Comparison of ENCODE assay signal across 1 cellular context in the genomic region with DNA sequence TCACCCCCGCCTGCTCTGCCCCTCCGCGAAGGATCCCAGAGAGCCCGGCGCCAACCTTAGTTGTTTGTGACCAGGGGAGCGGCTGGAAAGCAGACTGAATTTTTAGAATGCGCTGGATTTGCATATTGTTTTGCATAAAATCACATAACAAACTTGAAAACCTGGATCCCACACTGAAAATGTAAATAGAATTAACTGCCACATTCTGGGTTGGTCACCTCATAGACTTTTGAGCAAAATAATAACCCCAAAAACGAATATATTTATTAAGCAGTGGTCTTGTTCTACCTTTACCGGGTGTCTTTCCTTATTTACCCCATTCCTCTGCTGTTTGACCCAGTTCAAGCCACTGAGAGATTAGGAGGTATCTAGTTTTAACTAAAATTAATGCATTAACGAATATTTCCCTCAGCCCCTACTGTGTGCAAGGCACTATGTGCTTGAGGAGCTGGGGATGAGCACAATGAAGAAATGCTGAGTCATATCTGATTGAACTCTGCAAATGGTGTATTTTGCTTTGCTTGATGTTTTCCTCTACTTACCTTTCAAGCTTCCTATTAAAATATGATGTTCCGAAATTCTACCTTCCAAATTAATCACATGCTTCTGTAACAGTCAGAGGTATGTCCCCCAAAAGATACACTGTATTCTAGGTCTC.
TF ChIP-seq lines count a peak whose summit lies in the region.

No MANE protein-coding gene starts in this region.

TF ChIP-seq in HepG2, 621 proteins besides CTCF, POLR2A, EP300 and RAD21 (continued from another document and continues in another):
- TF ChIP-seq, protein P1, sequence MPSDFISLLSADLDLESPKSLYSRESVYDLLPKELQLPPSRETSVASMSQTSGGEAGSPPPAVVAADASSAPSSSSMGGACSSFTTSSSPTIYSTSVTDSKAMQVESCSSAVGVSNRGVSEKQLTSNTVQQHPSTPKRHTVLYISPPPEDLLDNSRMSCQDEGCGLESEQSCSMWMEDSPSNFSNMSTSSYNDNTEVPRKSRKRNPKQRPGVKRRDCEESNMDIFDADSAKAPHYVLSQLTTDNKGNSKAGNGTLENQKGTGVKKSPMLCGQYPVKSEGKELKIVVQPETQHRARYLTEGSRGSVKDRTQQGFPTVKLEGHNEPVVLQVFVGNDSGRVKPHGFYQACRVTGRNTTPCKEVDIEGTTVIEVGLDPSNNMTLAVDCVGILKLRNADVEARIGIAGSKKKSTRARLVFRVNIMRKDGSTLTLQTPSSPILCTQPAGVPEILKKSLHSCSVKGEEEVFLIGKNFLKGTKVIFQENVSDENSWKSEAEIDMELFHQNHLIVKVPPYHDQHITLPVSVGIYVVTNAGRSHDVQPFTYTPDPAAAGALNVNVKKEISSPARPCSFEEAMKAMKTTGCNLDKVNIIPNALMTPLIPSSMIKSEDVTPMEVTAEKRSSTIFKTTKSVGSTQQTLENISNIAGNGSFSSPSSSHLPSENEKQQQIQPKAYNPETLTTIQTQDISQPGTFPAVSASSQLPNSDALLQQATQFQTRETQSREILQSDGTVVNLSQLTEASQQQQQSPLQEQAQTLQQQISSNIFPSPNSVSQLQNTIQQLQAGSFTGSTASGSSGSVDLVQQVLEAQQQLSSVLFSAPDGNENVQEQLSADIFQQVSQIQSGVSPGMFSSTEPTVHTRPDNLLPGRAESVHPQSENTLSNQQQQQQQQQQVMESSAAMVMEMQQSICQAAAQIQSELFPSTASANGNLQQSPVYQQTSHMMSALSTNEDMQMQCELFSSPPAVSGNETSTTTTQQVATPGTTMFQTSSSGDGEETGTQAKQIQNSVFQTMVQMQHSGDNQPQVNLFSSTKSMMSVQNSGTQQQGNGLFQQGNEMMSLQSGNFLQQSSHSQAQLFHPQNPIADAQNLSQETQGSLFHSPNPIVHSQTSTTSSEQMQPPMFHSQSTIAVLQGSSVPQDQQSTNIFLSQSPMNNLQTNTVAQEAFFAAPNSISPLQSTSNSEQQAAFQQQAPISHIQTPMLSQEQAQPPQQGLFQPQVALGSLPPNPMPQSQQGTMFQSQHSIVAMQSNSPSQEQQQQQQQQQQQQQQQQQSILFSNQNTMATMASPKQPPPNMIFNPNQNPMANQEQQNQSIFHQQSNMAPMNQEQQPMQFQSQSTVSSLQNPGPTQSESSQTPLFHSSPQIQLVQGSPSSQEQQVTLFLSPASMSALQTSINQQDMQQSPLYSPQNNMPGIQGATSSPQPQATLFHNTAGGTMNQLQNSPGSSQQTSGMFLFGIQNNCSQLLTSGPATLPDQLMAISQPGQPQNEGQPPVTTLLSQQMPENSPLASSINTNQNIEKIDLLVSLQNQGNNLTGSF (CRISPR knock-in tag; IDR thresholded peaks at IDR 0.05): no peak
- TF ChIP-seq ZNF674 (CRISPR knock-in tag; IDR thresholded peaks at IDR 0.05; ENCODE audit: low read depth): no peak
- no peak for TF ChIP-seq SALL1 (CRISPR knock-in tag; IDR thresholded peaks at IDR 0.05)
- TF ChIP-seq, protein P2, sequence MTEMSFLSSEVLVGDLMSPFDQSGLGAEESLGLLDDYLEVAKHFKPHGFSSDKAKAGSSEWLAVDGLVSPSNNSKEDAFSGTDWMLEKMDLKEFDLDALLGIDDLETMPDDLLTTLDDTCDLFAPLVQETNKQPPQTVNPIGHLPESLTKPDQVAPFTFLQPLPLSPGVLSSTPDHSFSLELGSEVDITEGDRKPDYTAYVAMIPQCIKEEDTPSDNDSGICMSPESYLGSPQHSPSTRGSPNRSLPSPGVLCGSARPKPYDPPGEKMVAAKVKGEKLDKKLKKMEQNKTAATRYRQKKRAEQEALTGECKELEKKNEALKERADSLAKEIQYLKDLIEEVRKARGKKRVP (CRISPR knock-in tag; IDR thresholded peaks at IDR 0.05): no peak
- TF ChIP-seq, protein P3, sequence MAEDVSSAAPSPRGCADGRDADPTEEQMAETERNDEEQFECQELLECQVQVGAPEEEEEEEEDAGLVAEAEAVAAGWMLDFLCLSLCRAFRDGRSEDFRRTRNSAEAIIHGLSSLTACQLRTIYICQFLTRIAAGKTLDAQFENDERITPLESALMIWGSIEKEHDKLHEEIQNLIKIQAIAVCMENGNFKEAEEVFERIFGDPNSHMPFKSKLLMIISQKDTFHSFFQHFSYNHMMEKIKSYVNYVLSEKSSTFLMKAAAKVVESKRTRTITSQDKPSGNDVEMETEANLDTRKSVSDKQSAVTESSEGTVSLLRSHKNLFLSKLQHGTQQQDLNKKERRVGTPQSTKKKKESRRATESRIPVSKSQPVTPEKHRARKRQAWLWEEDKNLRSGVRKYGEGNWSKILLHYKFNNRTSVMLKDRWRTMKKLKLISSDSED (CRISPR knock-in tag; IDR thresholded peaks at IDR 0.05): no peak
- no peak for TF ChIP-seq ZNF773 (CRISPR knock-in tag; IDR thresholded peaks at IDR 0.05; ENCODE audit: borderline replicate concordance)
- no peak for TF ChIP-seq MED13 (CRISPR knock-in tag; IDR thresholded peaks at IDR 0.05)
- no peak for TF ChIP-seq MATR3 (CRISPR knock-in tag; IDR thresholded peaks at IDR 0.05)
- no peak for TF ChIP-seq ZFP90 (CRISPR knock-in tag; IDR thresholded peaks at IDR 0.05; ENCODE audit: borderline replicate concordance)
- TF ChIP-seq, protein P4, sequence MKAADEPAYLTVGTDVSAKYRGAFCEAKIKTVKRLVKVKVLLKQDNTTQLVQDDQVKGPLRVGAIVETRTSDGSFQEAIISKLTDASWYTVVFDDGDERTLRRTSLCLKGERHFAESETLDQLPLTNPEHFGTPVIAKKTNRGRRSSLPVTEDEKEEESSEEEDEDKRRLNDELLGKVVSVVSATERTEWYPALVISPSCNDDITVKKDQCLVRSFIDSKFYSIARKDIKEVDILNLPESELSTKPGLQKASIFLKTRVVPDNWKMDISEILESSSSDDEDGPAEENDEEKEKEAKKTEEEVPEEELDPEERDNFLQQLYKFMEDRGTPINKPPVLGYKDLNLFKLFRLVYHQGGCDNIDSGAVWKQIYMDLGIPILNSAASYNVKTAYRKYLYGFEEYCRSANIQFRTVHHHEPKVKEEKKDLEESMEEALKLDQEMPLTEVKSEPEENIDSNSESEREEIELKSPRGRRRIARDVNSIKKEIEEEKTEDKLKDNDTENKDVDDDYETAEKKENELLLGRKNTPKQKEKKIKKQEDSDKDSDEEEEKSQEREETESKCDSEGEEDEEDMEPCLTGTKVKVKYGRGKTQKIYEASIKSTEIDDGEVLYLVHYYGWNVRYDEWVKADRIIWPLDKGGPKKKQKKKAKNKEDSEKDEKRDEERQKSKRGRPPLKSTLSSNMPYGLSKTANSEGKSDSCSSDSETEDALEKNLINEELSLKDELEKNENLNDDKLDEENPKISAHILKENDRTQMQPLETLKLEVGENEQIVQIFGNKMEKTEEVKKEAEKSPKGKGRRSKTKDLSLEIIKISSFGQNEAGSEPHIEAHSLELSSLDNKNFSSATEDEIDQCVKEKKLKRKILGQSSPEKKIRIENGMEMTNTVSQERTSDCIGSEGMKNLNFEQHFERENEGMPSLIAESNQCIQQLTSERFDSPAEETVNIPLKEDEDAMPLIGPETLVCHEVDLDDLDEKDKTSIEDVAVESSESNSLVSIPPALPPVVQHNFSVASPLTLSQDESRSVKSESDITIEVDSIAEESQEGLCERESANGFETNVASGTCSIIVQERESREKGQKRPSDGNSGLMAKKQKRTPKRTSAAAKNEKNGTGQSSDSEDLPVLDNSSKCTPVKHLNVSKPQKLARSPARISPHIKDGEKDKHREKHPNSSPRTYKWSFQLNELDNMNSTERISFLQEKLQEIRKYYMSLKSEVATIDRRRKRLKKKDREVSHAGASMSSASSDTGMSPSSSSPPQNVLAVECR (CRISPR knock-in tag; IDR thresholded peaks at IDR 0.05; ENCODE audit: borderline replicate concordance): no peak
- peak; percentile 87 for TF ChIP-seq ZKSCAN1 (IDR thresholded peaks at IDR 0.05; ENCODE audit: low read length)
- TF ChIP-seq, protein P5, sequence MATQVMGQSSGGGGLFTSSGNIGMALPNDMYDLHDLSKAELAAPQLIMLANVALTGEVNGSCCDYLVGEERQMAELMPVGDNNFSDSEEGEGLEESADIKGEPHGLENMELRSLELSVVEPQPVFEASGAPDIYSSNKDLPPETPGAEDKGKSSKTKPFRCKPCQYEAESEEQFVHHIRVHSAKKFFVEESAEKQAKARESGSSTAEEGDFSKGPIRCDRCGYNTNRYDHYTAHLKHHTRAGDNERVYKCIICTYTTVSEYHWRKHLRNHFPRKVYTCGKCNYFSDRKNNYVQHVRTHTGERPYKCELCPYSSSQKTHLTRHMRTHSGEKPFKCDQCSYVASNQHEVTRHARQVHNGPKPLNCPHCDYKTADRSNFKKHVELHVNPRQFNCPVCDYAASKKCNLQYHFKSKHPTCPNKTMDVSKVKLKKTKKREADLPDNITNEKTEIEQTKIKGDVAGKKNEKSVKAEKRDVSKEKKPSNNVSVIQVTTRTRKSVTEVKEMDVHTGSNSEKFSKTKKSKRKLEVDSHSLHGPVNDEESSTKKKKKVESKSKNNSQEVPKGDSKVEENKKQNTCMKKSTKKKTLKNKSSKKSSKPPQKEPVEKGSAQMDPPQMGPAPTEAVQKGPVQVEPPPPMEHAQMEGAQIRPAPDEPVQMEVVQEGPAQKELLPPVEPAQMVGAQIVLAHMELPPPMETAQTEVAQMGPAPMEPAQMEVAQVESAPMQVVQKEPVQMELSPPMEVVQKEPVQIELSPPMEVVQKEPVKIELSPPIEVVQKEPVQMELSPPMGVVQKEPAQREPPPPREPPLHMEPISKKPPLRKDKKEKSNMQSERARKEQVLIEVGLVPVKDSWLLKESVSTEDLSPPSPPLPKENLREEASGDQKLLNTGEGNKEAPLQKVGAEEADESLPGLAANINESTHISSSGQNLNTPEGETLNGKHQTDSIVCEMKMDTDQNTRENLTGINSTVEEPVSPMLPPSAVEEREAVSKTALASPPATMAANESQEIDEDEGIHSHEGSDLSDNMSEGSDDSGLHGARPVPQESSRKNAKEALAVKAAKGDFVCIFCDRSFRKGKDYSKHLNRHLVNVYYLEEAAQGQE (IDR thresholded peaks at IDR 0.05; ENCODE audit: borderline replicate concordance in 1 of 2, low read depth in 1 of 2, low read length in 2 of 2): no peak
- peak; percentile 97 for TF ChIP-seq MAFK (conservative IDR thresholded peaks at IDR 0.05 in 1 of 2, IDR thresholded peaks at IDR 0.05 in 1 of 2; ENCODE audit: low read length in 2 of 2)
- no peak for TF ChIP-seq ZNF367 (CRISPR knock-in tag; IDR thresholded peaks at IDR 0.05; ENCODE audit: borderline replicate concordance)
- no peak for TF ChIP-seq ZFX (CRISPR knock-in tag; IDR thresholded peaks at IDR 0.05; ENCODE audit: low read depth)
- no peak for TF ChIP-seq MED1 (CRISPR knock-in tag; IDR thresholded peaks at IDR 0.05)
- no peak for TF ChIP-seq ATAD3A (CRISPR knock-in tag; IDR thresholded peaks at IDR 0.05)
- peak; percentile 6; the same call in 1 of the 2 replicates for TF ChIP-seq MTF2 (CRISPR knock-in tag; IDR thresholded peaks at IDR 0.05; ENCODE audit: borderline replicate concordance)
- no peak for TF ChIP-seq AHR (CRISPR knock-in tag; IDR thresholded peaks at IDR 0.05)
- 0 out of 2 replicates have a peak, but pooled peaks have one; percentile 83 for TF ChIP-seq NPAS2 (CRISPR knock-in tag; IDR thresholded peaks at IDR 0.05; ENCODE audit: borderline replicate concordance)
- peak; percentile 37 for TF ChIP-seq THAP11 (CRISPR knock-in tag; IDR thresholded peaks at IDR 0.05)
- no peak for TF ChIP-seq YEATS4 (CRISPR knock-in tag; IDR thresholded peaks at IDR 0.05; ENCODE audit: borderline replicate concordance)
- 0 out of 4 replicates have a peak, but pooled peaks of 1 of the 2 experiments have one; percentile 6 for TF ChIP-seq KLF16 (CRISPR knock-in tag; IDR thresholded peaks at IDR 0.05)
- TF ChIP-seq ZNF660 (CRISPR knock-in tag; IDR thresholded peaks at IDR 0.05; ENCODE audit: borderline replicate concordance, low read depth): no peak
- no peak for TF ChIP-seq HOXD1 (CRISPR knock-in tag; IDR thresholded peaks at IDR 0.05)
- no peak for TF ChIP-seq HNRNPUL1 (IDR thresholded peaks at IDR 0.05; ENCODE audit: low read depth, low read length)
- TF ChIP-seq ZNF720 (CRISPR knock-in tag; IDR thresholded peaks at IDR 0.05): no peak
- TF ChIP-seq ZNF317 (CRISPR knock-in tag; IDR thresholded peaks at IDR 0.05): no peak
- no peak for TF ChIP-seq KDM2A (CRISPR knock-in tag; IDR thresholded peaks at IDR 0.05; ENCODE audit: borderline replicate concordance, low read depth)
- TF ChIP-seq, protein P6, sequence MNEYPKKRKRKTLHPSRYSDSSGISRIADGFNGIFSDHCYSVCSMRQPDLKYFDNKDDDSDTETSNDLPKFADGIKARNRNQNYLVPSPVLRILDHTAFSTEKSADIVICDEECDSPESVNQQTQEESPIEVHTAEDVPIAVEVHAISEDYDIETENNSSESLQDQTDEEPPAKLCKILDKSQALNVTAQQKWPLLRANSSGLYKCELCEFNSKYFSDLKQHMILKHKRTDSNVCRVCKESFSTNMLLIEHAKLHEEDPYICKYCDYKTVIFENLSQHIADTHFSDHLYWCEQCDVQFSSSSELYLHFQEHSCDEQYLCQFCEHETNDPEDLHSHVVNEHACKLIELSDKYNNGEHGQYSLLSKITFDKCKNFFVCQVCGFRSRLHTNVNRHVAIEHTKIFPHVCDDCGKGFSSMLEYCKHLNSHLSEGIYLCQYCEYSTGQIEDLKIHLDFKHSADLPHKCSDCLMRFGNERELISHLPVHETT (CRISPR knock-in tag; conservative IDR thresholded peaks at IDR 0.05): no peak
- TF ChIP-seq, protein P7, sequence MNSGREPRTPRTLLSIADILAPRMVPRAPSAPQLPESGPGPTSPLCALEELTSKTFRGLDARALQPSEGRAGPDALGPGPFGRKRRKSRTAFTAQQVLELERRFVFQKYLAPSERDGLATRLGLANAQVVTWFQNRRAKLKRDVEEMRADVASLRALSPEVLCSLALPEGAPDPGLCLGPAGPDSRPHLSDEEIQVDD (CRISPR knock-in tag; IDR thresholded peaks at IDR 0.05; ENCODE audit: borderline replicate concordance): no peak
- no peak for TF ChIP-seq ZNF777 (CRISPR knock-in tag; IDR thresholded peaks at IDR 0.05)
- TF ChIP-seq SMAD1 (CRISPR knock-in tag; IDR thresholded peaks at IDR 0.05; ENCODE audit: borderline replicate concordance, low read depth): no peak
- no peak for TF ChIP-seq SMARCE1 (IDR thresholded peaks at IDR 0.05; ENCODE audit: borderline replicate concordance)
- TF ChIP-seq, protein P8, sequence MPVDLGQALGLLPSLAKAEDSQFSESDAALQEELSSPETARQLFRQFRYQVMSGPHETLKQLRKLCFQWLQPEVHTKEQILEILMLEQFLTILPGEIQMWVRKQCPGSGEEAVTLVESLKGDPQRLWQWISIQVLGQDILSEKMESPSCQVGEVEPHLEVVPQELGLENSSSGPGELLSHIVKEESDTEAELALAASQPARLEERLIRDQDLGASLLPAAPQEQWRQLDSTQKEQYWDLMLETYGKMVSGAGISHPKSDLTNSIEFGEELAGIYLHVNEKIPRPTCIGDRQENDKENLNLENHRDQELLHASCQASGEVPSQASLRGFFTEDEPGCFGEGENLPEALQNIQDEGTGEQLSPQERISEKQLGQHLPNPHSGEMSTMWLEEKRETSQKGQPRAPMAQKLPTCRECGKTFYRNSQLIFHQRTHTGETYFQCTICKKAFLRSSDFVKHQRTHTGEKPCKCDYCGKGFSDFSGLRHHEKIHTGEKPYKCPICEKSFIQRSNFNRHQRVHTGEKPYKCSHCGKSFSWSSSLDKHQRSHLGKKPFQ (CRISPR knock-in tag; IDR thresholded peaks at IDR 0.05; ENCODE audit: insufficient replicate concordance): no peak
- TF ChIP-seq HDAC2 (CRISPR knock-in tag; IDR thresholded peaks at IDR 0.05): 0 out of 2 replicates have a peak, but pooled peaks have one; percentile 1
- TF ChIP-seq ZNF616 (CRISPR knock-in tag; IDR thresholded peaks at IDR 0.05; ENCODE audit: low read depth): no peak
- no peak for TF ChIP-seq ZNF260 (CRISPR knock-in tag; IDR thresholded peaks at IDR 0.05; ENCODE audit: borderline replicate concordance, low read depth)
